In the genomic region with DNA sequence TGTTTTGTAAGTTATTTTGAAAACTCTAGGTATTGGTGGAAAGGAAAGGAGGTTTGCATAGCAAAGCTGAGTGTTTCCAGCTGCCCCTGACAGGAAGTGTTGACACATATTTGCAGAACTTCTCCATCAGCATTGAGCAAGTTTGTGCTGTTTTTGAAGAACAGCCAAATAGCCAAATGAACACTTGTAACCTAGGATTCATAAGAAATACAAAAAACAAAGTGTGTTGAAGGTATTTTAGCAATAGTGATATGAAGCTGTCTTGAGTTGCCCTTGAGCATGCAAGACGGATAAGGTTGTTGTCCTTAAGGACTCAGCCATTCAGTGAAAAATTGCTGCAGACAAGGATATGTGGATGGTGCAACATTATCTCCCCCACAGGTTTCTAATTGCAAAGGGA, we compare ENCODE assay signal across 1 cellular context.
TF ChIP-seq lines count a peak whose summit lies in the region.

No MANE protein-coding gene starts in this region.

TF ChIP-seq in WTC11, 78 proteins besides CTCF, POLR2A, EP300 and RAD21 (continued from another document):
- TF ChIP-seq, protein P1, sequence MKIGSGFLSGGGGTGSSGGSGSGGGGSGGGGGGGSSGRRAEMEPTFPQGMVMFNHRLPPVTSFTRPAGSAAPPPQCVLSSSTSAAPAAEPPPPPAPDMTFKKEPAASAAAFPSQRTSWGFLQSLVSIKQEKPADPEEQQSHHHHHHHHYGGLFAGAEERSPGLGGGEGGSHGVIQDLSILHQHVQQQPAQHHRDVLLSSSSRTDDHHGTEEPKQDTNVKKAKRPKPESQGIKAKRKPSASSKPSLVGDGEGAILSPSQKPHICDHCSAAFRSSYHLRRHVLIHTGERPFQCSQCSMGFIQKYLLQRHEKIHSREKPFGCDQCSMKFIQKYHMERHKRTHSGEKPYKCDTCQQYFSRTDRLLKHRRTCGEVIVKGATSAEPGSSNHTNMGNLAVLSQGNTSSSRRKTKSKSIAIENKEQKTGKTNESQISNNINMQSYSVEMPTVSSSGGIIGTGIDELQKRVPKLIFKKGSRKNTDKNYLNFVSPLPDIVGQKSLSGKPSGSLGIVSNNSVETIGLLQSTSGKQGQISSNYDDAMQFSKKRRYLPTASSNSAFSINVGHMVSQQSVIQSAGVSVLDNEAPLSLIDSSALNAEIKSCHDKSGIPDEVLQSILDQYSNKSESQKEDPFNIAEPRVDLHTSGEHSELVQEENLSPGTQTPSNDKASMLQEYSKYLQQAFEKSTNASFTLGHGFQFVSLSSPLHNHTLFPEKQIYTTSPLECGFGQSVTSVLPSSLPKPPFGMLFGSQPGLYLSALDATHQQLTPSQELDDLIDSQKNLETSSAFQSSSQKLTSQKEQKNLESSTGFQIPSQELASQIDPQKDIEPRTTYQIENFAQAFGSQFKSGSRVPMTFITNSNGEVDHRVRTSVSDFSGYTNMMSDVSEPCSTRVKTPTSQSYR (CRISPR knock-in tag; IDR thresholded peaks at IDR 0.05): no peak
